1 cellular context compared by ENCODE assay signal in genomic region chr3:139222100-139222657, GRCh38.
TF ChIP-seq lines count a peak whose summit lies in the region.

No MANE protein-coding gene starts in this region.

TF ChIP-seq in K562, 482 proteins besides CTCF, POLR2A, EP300 and RAD21 (continued from another document and continues in another):
- TF ChIP-seq NR0B1 (IDR thresholded peaks at IDR 0.05; ENCODE audit: partially characterized antibody): no peak
- TF ChIP-seq PATZ1 (CRISPR knock-in tag; IDR thresholded peaks at IDR 0.05; ENCODE audit: borderline replicate concordance): no peak
- peak; percentile 27; the same call in 1 of the 2 replicates for TF ChIP-seq NFE2 (IDR thresholded peaks at IDR 0.05; ENCODE audit: low read depth)
- TF ChIP-seq GABPB2 (CRISPR knock-in tag; conservative IDR thresholded peaks at IDR 0.05): no peak
- peak; percentile 62 for TF ChIP-seq NEUROD1 (IDR thresholded peaks at IDR 0.05; ENCODE audit: borderline replicate concordance, low read depth, low read length, partially characterized antibody)
- no peak for TF ChIP-seq HSF4 (CRISPR knock-in tag; IDR thresholded peaks at IDR 0.05; ENCODE audit: borderline replicate concordance)
- TF ChIP-seq IFI16 (CRISPR knock-in tag; IDR thresholded peaks at IDR 0.05): no peak
- TF ChIP-seq ELF2 (CRISPR knock-in tag; IDR thresholded peaks at IDR 0.05): no peak
- no peak for TF ChIP-seq E2F4 (CRISPR knock-in tag; IDR thresholded peaks at IDR 0.05; ENCODE audit: low read depth)
- no peak for TF ChIP-seq MCM2 (IDR thresholded peaks at IDR 0.05; ENCODE audit: low read depth)
- no peak; the same call in 1 of the 2 replicates for TF ChIP-seq ZNF311 (CRISPR knock-in tag; IDR thresholded peaks at IDR 0.05)
- TF ChIP-seq VEZF1 (CRISPR knock-in tag; IDR thresholded peaks at IDR 0.05): peak; percentile 56; the same call in 1 of the 2 replicates
- TF ChIP-seq ZNF140 (CRISPR knock-in tag; IDR thresholded peaks at IDR 0.05): no peak
- TF ChIP-seq ZBTB8A (IDR thresholded peaks at IDR 0.05; ENCODE audit: partially characterized antibody): no peak
- no peak for TF ChIP-seq KAT8 (IDR thresholded peaks at IDR 0.05; ENCODE audit: low read depth)
- TF ChIP-seq E2F1 (CRISPR knock-in tag; IDR thresholded peaks at IDR 0.05): no peak
- peak; percentile 43; the same call in 1 of the 2 replicates for TF ChIP-seq MTA1 (IDR thresholded peaks at IDR 0.05; ENCODE audit: borderline replicate concordance)
- no peak for TF ChIP-seq CLOCK (CRISPR knock-in tag; IDR thresholded peaks at IDR 0.05; ENCODE audit: borderline replicate concordance)
- peak; percentile 93 for TF ChIP-seq FOXM1 (IDR thresholded peaks at IDR 0.05; ENCODE audit: low read depth)
- no peak for TF ChIP-seq FOXM1 (CRISPR knock-in tag; IDR thresholded peaks at IDR 0.05; ENCODE audit: low read depth)
- TF ChIP-seq CREM (IDR thresholded peaks at IDR 0.05; ENCODE audit: low read depth): peak; percentile 77
- peak; percentile 56 for TF ChIP-seq MAX (CRISPR knock-in tag; IDR thresholded peaks at IDR 0.05)
- TF ChIP-seq BRD9 (IDR thresholded peaks at IDR 0.05; ENCODE audit: low read depth, partially characterized antibody): no peak
- no peak for TF ChIP-seq CEBPG (CRISPR knock-in tag; IDR thresholded peaks at IDR 0.05)
- TF ChIP-seq CEBPG (tag; conservative IDR thresholded peaks at IDR 0.05 in 1 of 2, IDR thresholded peaks at IDR 0.05 in 1 of 2): no peak
- TF ChIP-seq HDGF (IDR thresholded peaks at IDR 0.05): no peak
- TF ChIP-seq DIDO1 (tag; IDR thresholded peaks at IDR 0.05; ENCODE audit: low read depth): no peak
- TF ChIP-seq MAZ (CRISPR knock-in tag; conservative IDR thresholded peaks at IDR 0.05 in 1 of 2, IDR thresholded peaks at IDR 0.05 in 1 of 2): peak; percentile 33 to 61; a peak in 2 of 4 replicates
- TF ChIP-seq OTX1 (CRISPR knock-in tag; IDR thresholded peaks at IDR 0.05): no peak
- TF ChIP-seq ZNF232 (CRISPR knock-in tag; IDR thresholded peaks at IDR 0.05): no peak
- no peak for TF ChIP-seq ZNF23 (CRISPR knock-in tag; IDR thresholded peaks at IDR 0.05)
- TF ChIP-seq POLR2B (IDR thresholded peaks at IDR 0.05; ENCODE audit: low read depth, partially characterized antibody): no peak
- peak; percentile 51 for TF ChIP-seq MEIS2 (IDR thresholded peaks at IDR 0.05; ENCODE audit: partially characterized antibody)
- no peak for TF ChIP-seq SAFB (IDR thresholded peaks at IDR 0.05; ENCODE audit: borderline replicate concordance, low read depth, low read length)
- TF ChIP-seq ZNF764 (CRISPR knock-in tag; IDR thresholded peaks at IDR 0.05; ENCODE audit: low read depth): no peak
- peak; percentile 87 to 90 for TF ChIP-seq TEAD1 (CRISPR knock-in tag; IDR thresholded peaks at IDR 0.05)
- TF ChIP-seq RCOR1 (IDR thresholded peaks at IDR 0.05; ENCODE audit: borderline replicate concordance in 1 of 2, low read depth in 2 of 2, low read length in 2 of 2): peak; percentile 66 to 91
- TF ChIP-seq ZFP91 (CRISPR knock-in tag; IDR thresholded peaks at IDR 0.05): no peak
- peak; percentile 57; the same call in 1 of the 2 replicates for TF ChIP-seq CXXC5 (CRISPR knock-in tag; IDR thresholded peaks at IDR 0.05)
- no peak for TF ChIP-seq EZH2 (IDR thresholded peaks at IDR 0.05; ENCODE audit: borderline replicate concordance, low read depth, low read length)
- no peak for TF ChIP-seq LARP7 (IDR thresholded peaks at IDR 0.05)
- TF ChIP-seq BHLHE40 (IDR thresholded peaks at IDR 0.05; ENCODE audit: low read length): peak; percentile 73
- TF ChIP-seq ZBTB43 (CRISPR knock-in tag; IDR thresholded peaks at IDR 0.05): no peak
- TF ChIP-seq RBM15 (IDR thresholded peaks at IDR 0.05; ENCODE audit: insufficient read depth, low read length): no peak
- TF ChIP-seq ZZZ3 (IDR thresholded peaks at IDR 0.05): no peak
- TF ChIP-seq HNRNPH1 (optimal IDR thresholded peaks at IDR 0.05; ENCODE audit: low read depth, low read length): no peak
